1 cellular context compared by ENCODE assay signal in the genomic region with DNA sequence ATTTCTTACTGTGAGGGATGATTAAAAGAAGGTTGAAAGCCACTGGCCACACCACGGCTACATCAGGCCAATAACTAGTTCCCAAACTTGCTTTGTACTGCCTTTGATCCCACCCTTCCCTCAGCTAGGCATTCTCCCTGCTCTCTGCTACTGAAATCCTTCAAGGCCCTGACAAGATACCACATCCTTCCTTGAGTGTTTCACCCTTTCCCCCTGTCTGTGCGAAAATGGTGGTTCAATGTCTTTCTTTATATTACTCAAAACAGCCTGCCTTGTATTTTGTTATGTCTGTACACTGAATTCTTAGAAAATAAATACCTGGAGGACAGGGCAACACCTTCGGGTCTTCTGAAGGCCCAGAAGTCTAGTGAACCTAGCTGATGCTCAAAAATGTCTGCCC.
TF ChIP-seq lines count a peak whose summit lies in the region.

No MANE protein-coding gene starts in this region.

TF ChIP-seq in endothelial cell of umbilical vein, 7 proteins besides CTCF, POLR2A, EP300 and RAD21 (continued from another document):
- TF ChIP-seq EZH2 (IDR thresholded peaks at IDR 0.05; ENCODE audit: borderline replicate concordance, low read depth, low read length, severe bottlenecking) = no peak
- no peak for TF ChIP-seq FOS (IDR thresholded peaks at IDR 0.05; ENCODE audit: borderline replicate concordance, insufficient read depth, low read length)
- no peak for TF ChIP-seq GATA2 (IDR thresholded peaks at IDR 0.05; ENCODE audit: insufficient read depth, insufficient read length, low read depth, low read length)
- no peak for TF ChIP-seq MAX (IDR thresholded peaks at IDR 0.05; ENCODE audit: insufficient read depth, insufficient read length)
- TF ChIP-seq MYC (IDR thresholded peaks at IDR 0.05; ENCODE audit: low read depth, low read length) = no peak
- TF ChIP-seq POLR2AphosphoS5 (IDR thresholded peaks at IDR 0.05; ENCODE audit: insufficient read depth, low read depth, low read length) = no peak
